In the genomic region with DNA sequence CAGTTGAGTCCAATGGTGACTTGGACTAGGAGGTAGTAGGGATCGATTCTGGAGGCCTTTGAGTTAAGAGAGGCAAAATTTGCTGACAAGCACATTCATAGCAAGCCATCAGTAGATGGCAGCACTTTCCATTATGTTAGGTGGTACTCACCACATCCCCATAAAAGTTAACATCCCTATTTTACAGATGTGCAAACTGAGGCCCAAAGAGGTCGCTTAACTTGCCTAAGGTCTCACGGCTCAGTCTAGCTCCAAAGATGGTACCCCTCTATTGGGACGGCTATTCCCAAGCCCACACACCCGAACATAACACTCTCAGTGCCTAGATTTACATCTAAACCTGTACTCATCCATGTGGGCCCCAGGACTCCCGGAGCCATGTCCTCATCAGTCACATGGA, we compare ENCODE assay signal across 8 cellular contexts. TPM values are rescaled to one million over a fixed set of nuclear protein-coding genes. Genes with fewer than 3 reads are reported as not detected.
DNase-seq lines count a peak whose midpoint lies in the region; ATAC-seq and TF ChIP-seq lines count a peak whose summit lies in the region.

No MANE protein-coding gene starts in this region.

- peaks cover 0 to 3% (median 2%) of the 10 kb centered on the region in 7 donors for H3K9me3 Mint-ChIP-seq in CD14-positive monocyte
- H3K9me3 Mint-ChIP-seq in T-helper 2 cell treated with Interferon-gamma antibody and Interleukin-4, amounts not matched to agents 5 μg/mL and 100 μg/mL, for 36 hours = no peaks in the 10 kb centered on the region

- DNase-seq in CD14-positive monocyte (ENCODE audit: low spot score) = no peak
- DNase-seq in GM13977 (ENCODE audit: low spot score) = peak; percentile 58
- no peak for DNase-seq in T-helper 2 cell treated with Interferon-gamma antibody and Interleukin-4, amounts not matched to agents 5 μg/mL and 100 μg/mL, for 36 hours (ENCODE audit: low spot score)
- DNase-seq in iPS-NIHi11 (ENCODE audit: low spot score) = peak; percentile 12
- no peak for DNase-seq in retina

- peaks cover 5 to 16% (median 12%) of the 10 kb centered on the region in 3 donors for H3K27me3 Mint-ChIP-seq in CD14-positive monocyte (ENCODE audit: low read depth in 3 of 3)
- H3K27me3 Mint-ChIP-seq in T-helper 2 cell treated with Interferon-gamma antibody and Interleukin-4, amounts not matched to agents 5 μg/mL and 100 μg/mL, for 36 hours (ENCODE audit: low read depth) = peaks cover 2% of the 10 kb centered on the region

- peak overlapping the region in 5 of 7 donors; percentile 30 to 69 (median 58) for H3K27ac Mint-ChIP-seq in CD14-positive monocyte
- peak overlapping the region; percentile 61 for H3K27ac Mint-ChIP-seq in T-helper 2 cell treated with Interferon-gamma antibody and Interleukin-4, amounts not matched to agents 5 μg/mL and 100 μg/mL, for 36 hours

- in situ Hi-C loops in GM13977 (cut with MboI; ENCODE audit: low pct_unique_long_range_greater_than_20kb, low sequenced_read_pairs, unreplicated experiment) = no loop called here

- intact Hi-C loops in CD14-positive monocyte (cut with micrococcal nuclease) = no loop called here

- peak overlapping the region in 1 of 2 donors; percentile 43 for H3K4me3 Mint-ChIP-seq in CD14-positive monocyte
- H3K4me3 Mint-ChIP-seq in T-helper 2 cell treated with Interferon-gamma antibody and Interleukin-4, amounts not matched to agents 5 μg/mL and 100 μg/mL, for 36 hours = no peak overlapping the region

- TF ChIP-seq CTCF in CD14-positive monocyte (IDR thresholded peaks at IDR 0.05) (peak; percentile 26), GM13977 (IDR thresholded peaks at IDR 0.05; ENCODE audit: extremely low read depth, insufficient read depth, missing control alignments) (peak; percentile 66)

- ATAC-seq in HG03565 (IDR thresholded peaks at IDR 0.05; ENCODE audit: unreplicated experiment) (no peak), GM18861 (IDR thresholded peaks at IDR 0.05; ENCODE audit: unreplicated experiment) (no peak), HG02642 (IDR thresholded peaks at IDR 0.05; ENCODE audit: poor library complexity, unreplicated experiment) (no peak)

- peaks cover 52% of the 10 kb centered on the region for H3K4me1 Mint-ChIP-seq in CD14-positive monocyte
- H3K4me1 Mint-ChIP-seq in T-helper 2 cell treated with Interferon-gamma antibody and Interleukin-4, amounts not matched to agents 5 μg/mL and 100 μg/mL, for 36 hours (ENCODE audit: low read depth) = peaks cover 45% of the 10 kb centered on the region

- H3K36me3 Mint-ChIP-seq in CD14-positive monocyte = peaks cover 2 to 7% of the 10 kb centered on the region in 2 donors
- H3K36me3 Mint-ChIP-seq in T-helper 2 cell treated with Interferon-gamma antibody and Interleukin-4, amounts not matched to agents 5 μg/mL and 100 μg/mL, for 36 hours (ENCODE audit: low read depth) = no peaks in the 10 kb centered on the region

RNA-seq across cellular contexts. Expression of a gene that starts 21.5 kb away (rescaled TPM):
- polyA plus RNA-seq in CD14-positive monocyte = 10 to 100 TPM; 27.3 to 28.2 TPM

RNA-seq across cellular contexts. Expression of a gene that starts 22.6 kb away (rescaled TPM):
- polyA plus RNA-seq in CD14-positive monocyte = 10 to 100 TPM; 62.2 to 74.6 TPM

RNA-seq across cellular contexts. Expression of a gene that starts 39.9 kb away (rescaled TPM):
- polyA plus RNA-seq in CD14-positive monocyte = 1 to 10 TPM; 1.1 to 1.5 TPM

RNA-seq across cellular contexts. Expression of a gene that starts 41.4 kb away (rescaled TPM):
- under 1 TPM; 0.18 to 0.45 TPM for polyA plus RNA-seq in CD14-positive monocyte

RNA-seq across cellular contexts. Expression of a gene that starts 50.6 kb away (rescaled TPM):
- polyA plus RNA-seq in CD14-positive monocyte = 1 to 10 TPM; 1.5 to 2.7 TPM

Comparison
In these comparisons a context has a peak if more than half of its experiments do, and no peak if none do; other contexts are left out.
1. DNase-seq: peak in GM13977 (single experiment) and iPS-NIHi11 (single experiment); none in CD14-positive monocyte (single experiment), T-helper 2 cell treated with Interferon-gamma antibody and Interleukin-4, amounts not matched to agents 5 μg/mL and 100 μg/mL, for 36 hours (single experiment) and retina (single experiment).